ENCODE assay signal across 2 cellular contexts in the genomic region with DNA sequence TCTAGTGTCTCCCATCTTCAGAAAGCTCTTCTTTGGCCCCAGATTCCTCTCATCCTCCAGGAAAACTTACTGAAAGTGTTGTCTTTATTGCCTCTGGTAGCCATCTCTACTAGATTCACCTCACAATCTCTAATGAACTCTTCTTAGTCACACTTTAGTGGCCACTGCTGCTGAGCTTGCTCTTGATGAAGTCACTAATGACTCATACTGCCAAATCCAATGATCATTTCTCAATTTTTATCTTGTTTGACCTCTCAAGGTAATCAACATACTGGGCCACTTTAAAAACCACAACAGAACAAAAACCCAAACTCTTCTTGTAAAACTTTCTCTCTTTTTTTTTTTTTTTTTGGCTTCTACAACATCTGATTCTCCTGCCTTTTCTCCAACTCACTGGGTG.
TF ChIP-seq lines count a peak whose summit lies in the region.

No MANE protein-coding gene starts in this region.

TF ChIP-seq in SK-N-SH, 30 proteins besides CTCF, POLR2A, EP300 and RAD21 (continued from another document):
- TF ChIP-seq, protein P1, sequence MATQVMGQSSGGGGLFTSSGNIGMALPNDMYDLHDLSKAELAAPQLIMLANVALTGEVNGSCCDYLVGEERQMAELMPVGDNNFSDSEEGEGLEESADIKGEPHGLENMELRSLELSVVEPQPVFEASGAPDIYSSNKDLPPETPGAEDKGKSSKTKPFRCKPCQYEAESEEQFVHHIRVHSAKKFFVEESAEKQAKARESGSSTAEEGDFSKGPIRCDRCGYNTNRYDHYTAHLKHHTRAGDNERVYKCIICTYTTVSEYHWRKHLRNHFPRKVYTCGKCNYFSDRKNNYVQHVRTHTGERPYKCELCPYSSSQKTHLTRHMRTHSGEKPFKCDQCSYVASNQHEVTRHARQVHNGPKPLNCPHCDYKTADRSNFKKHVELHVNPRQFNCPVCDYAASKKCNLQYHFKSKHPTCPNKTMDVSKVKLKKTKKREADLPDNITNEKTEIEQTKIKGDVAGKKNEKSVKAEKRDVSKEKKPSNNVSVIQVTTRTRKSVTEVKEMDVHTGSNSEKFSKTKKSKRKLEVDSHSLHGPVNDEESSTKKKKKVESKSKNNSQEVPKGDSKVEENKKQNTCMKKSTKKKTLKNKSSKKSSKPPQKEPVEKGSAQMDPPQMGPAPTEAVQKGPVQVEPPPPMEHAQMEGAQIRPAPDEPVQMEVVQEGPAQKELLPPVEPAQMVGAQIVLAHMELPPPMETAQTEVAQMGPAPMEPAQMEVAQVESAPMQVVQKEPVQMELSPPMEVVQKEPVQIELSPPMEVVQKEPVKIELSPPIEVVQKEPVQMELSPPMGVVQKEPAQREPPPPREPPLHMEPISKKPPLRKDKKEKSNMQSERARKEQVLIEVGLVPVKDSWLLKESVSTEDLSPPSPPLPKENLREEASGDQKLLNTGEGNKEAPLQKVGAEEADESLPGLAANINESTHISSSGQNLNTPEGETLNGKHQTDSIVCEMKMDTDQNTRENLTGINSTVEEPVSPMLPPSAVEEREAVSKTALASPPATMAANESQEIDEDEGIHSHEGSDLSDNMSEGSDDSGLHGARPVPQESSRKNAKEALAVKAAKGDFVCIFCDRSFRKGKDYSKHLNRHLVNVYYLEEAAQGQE (IDR thresholded peaks at IDR 0.05; ENCODE audit: low read depth, low read length), result no peak
- TF ChIP-seq FOXJ3 (CRISPR knock-in tag; IDR thresholded peaks at IDR 0.05) (no peak), TAF1 (IDR thresholded peaks at IDR 0.05; ENCODE audit: borderline replicate concordance, low read depth, low read length) (no peak)
- TF ChIP-seq, protein P2, sequence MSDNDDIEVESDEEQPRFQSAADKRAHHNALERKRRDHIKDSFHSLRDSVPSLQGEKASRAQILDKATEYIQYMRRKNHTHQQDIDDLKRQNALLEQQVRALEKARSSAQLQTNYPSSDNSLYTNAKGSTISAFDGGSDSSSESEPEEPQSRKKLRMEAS (IDR thresholded peaks at IDR 0.05; ENCODE audit: low read depth), result no peak

TF ChIP-seq in SK-N-SH treated with all-trans-retinoic acid at 6 μM for 48 hours, 23 proteins besides CTCF, POLR2A, EP300 and RAD21 (continued from another document):
- TF ChIP-seq, protein P3, sequence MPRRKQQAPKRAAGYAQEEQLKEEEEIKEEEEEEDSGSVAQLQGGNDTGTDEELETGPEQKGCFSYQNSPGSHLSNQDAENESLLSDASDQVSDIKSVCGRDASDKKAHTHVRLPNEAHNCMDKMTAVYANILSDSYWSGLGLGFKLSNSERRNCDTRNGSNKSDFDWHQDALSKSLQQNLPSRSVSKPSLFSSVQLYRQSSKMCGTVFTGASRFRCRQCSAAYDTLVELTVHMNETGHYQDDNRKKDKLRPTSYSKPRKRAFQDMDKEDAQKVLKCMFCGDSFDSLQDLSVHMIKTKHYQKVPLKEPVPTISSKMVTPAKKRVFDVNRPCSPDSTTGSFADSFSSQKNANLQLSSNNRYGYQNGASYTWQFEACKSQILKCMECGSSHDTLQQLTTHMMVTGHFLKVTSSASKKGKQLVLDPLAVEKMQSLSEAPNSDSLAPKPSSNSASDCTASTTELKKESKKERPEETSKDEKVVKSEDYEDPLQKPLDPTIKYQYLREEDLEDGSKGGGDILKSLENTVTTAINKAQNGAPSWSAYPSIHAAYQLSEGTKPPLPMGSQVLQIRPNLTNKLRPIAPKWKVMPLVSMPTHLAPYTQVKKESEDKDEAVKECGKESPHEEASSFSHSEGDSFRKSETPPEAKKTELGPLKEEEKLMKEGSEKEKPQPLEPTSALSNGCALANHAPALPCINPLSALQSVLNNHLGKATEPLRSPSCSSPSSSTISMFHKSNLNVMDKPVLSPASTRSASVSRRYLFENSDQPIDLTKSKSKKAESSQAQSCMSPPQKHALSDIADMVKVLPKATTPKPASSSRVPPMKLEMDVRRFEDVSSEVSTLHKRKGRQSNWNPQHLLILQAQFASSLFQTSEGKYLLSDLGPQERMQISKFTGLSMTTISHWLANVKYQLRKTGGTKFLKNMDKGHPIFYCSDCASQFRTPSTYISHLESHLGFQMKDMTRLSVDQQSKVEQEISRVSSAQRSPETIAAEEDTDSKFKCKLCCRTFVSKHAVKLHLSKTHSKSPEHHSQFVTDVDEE (CRISPR knock-in tag; IDR thresholded peaks at IDR 0.05), result no peak
- no peak for TF ChIP-seq ZNF8 (CRISPR knock-in tag; IDR thresholded peaks at IDR 0.05)
- no peak for TF ChIP-seq RARB (CRISPR knock-in tag; IDR thresholded peaks at IDR 0.05)
- TF ChIP-seq SNAI2 (CRISPR knock-in tag; IDR thresholded peaks at IDR 0.05), result no peak
- TF ChIP-seq, protein P4, sequence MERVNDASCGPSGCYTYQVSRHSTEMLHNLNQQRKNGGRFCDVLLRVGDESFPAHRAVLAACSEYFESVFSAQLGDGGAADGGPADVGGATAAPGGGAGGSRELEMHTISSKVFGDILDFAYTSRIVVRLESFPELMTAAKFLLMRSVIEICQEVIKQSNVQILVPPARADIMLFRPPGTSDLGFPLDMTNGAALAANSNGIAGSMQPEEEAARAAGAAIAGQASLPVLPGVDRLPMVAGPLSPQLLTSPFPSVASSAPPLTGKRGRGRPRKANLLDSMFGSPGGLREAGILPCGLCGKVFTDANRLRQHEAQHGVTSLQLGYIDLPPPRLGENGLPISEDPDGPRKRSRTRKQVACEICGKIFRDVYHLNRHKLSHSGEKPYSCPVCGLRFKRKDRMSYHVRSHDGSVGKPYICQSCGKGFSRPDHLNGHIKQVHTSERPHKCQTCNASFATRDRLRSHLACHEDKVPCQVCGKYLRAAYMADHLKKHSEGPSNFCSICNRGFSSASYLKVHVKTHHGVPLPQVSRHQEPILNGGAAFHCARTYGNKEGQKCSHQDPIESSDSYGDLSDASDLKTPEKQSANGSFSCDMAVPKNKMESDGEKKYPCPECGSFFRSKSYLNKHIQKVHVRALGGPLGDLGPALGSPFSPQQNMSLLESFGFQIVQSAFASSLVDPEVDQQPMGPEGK (CRISPR knock-in tag; IDR thresholded peaks at IDR 0.05; ENCODE audit: borderline replicate concordance), result no peak
- TF ChIP-seq ESRRG (CRISPR knock-in tag; IDR thresholded peaks at IDR 0.05), result no peak
- no peak for TF ChIP-seq ZC3H10 (CRISPR knock-in tag; IDR thresholded peaks at IDR 0.05)
- TF ChIP-seq, protein P5, sequence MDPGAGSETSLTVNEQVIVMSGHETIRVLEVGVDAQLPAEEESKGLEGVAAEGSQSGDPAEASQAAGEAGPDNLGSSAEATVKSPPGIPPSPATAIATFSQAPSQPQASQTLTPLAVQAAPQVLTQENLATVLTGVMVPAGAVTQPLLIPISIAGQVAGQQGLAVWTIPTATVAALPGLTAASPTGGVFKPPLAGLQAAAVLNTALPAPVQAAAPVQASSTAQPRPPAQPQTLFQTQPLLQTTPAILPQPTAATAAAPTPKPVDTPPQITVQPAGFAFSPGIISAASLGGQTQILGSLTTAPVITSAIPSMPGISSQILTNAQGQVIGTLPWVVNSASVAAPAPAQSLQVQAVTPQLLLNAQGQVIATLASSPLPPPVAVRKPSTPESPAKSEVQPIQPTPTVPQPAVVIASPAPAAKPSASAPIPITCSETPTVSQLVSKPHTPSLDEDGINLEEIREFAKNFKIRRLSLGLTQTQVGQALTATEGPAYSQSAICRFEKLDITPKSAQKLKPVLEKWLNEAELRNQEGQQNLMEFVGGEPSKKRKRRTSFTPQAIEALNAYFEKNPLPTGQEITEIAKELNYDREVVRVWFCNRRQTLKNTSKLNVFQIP (CRISPR knock-in tag; IDR thresholded peaks at IDR 0.05; ENCODE audit: borderline replicate concordance, low read depth), result no peak
- TF ChIP-seq, protein P6, sequence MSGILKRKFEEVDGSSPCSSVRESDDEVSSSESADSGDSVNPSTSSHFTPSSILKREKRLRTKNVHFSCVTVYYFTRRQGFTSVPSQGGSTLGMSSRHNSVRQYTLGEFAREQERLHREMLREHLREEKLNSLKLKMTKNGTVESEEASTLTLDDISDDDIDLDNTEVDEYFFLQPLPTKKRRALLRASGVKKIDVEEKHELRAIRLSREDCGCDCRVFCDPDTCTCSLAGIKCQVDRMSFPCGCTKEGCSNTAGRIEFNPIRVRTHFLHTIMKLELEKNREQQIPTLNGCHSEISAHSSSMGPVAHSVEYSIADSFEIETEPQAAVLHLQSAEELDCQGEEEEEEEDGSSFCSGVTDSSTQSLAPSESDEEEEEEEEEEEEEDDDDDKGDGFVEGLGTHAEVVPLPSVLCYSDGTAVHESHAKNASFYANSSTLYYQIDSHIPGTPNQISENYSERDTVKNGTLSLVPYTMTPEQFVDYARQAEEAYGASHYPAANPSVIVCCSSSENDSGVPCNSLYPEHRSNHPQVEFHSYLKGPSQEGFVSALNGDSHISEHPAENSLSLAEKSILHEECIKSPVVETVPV (CRISPR knock-in tag; IDR thresholded peaks at IDR 0.05), result no peak
- no peak for TF ChIP-seq PPARA (CRISPR knock-in tag; IDR thresholded peaks at IDR 0.05; ENCODE audit: borderline replicate concordance)
- no peak for TF ChIP-seq ARNTL (CRISPR knock-in tag; IDR thresholded peaks at IDR 0.05; ENCODE audit: borderline replicate concordance, low read depth)
- no peak for TF ChIP-seq ZNF70 (CRISPR knock-in tag; IDR thresholded peaks at IDR 0.05)
- no peak for TF ChIP-seq TOX (CRISPR knock-in tag; IDR thresholded peaks at IDR 0.05; ENCODE audit: borderline replicate concordance)
- no peak for TF ChIP-seq ISL1 (CRISPR knock-in tag; IDR thresholded peaks at IDR 0.05)
- no peak for TF ChIP-seq GLIS3 (CRISPR knock-in tag; IDR thresholded peaks at IDR 0.05)
- no peak for TF ChIP-seq OSR1 (CRISPR knock-in tag; IDR thresholded peaks at IDR 0.05)
- no peak for TF ChIP-seq BACH2 (CRISPR knock-in tag; IDR thresholded peaks at IDR 0.05; ENCODE audit: borderline replicate concordance)
